ENCODE assay signal across 1 cellular context in genomic region chr13:31352467-31352866, GRCh38.
TF ChIP-seq lines count a peak whose summit lies in the region.

No MANE protein-coding gene starts in this region.

TF ChIP-seq in H1, 55 proteins besides CTCF, POLR2A, EP300 and RAD21:
- TF ChIP-seq TAF7 (optimal IDR thresholded peaks at IDR 0.05; ENCODE audit: borderline replicate concordance, low read depth, low read length) (no peak), BRCA1 (IDR thresholded peaks at IDR 0.05; ENCODE audit: low read depth, low read length) (no peak), NRF1 (IDR thresholded peaks at IDR 0.05; ENCODE audit: low read depth, low read length) (no peak), BACH1 (IDR thresholded peaks at IDR 0.05; ENCODE audit: low read length) (no peak), GTF2F1 (IDR thresholded peaks at IDR 0.05; ENCODE audit: borderline replicate concordance, low read depth, low read length) (no peak), SRF (IDR thresholded peaks at IDR 0.05; ENCODE audit: low read depth, low read length) (no peak), ASH2L (IDR thresholded peaks at IDR 0.05; ENCODE audit: low read length) (no peak)
